11 cellular contexts compared by ENCODE assay signal in the genomic region with DNA sequence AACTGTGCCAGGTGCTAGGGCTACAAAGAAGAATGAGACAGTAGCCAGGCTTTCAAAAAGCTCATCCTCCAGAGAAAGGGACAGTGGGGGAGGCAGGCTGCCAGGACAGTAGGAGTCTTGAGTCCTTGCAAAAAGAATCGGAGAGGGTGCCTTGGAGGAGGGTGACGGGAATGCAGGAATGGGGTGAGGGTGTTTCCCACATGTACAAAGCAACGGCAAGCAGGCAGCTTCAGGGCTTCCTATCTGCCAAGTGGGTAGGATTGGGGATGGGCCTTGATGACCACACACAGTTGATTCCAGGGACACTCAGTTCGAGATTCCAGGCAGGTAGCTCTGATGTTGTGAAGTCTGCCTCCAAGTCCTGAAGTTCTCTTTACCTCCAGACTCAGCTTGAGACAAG. TPM values are rescaled to one million over a fixed set of nuclear protein-coding genes. Genes with fewer than 3 reads are reported as not detected.
DNase-seq lines count a peak whose midpoint lies in the region; ATAC-seq and TF ChIP-seq lines count a peak whose summit lies in the region.
"Had no signal": no experiment of that assay in that cellular context is flagged by ENCODE, and none has a peak within 500 bp of the region (broad histone marks: within the 10 kb centered on the region; RNA-seq: fewer than 3 reads in every experiment).

No MANE protein-coding gene starts in this region.

- H3K9me3 Mint-ChIP-seq in Caco-2 (ENCODE audit: unreplicated experiment) (no peaks in the 10 kb centered on the region), nephron (peaks cover 3% of the 10 kb centered on the region)
- no peaks in the 10 kb centered on the region for H3K9me3 Mint-ChIP-seq in activated naive CD8-positive, alpha-beta T cell (ENCODE audit: low read depth)

- DNase-seq in Caco-2: no peak
- no peak for DNase-seq in NCI-H2227 (lab: John Stamatoyannopoulos, UW; ENCODE audit: unreplicated experiment)
- no peak for DNase-seq in SIG-M5 treated with dmso at 0.1 percent for 504 hours (lab: John Stamatoyannopoulos, UW; ENCODE audit: unreplicated experiment)
- no peak for DNase-seq in NCI-H2029 (lab: John Stamatoyannopoulos, UW)
- DNase-seq: cortex of kidney, DMS 273 treated with DMSO at 0.1 percent for 48 hours, left cardiac atrium had no signal

- H3K4me3 Mint-ChIP-seq in Caco-2 (ENCODE audit: unreplicated experiment) (peak overlapping the region; percentile 25), nephron (peak overlapping the region; percentile 77 to 83 (median 81))
- peak overlapping the region; percentile 87 for H3K4me3 Mint-ChIP-seq in activated naive CD8-positive, alpha-beta T cell

- H3K36me3 ChIP-seq in Caco-2 (ENCODE audit: control insufficient read depth, insufficient read depth, low read length) (no peaks in the 10 kb centered on the region), KOPT-K1 (ENCODE audit: insufficient read depth, low read length) (no peaks in the 10 kb centered on the region)

- H3K36me3 Mint-ChIP-seq in Caco-2 (ENCODE audit: insufficient read depth, unreplicated experiment): no peaks in the 10 kb centered on the region
- H3K36me3 Mint-ChIP-seq in activated naive CD8-positive, alpha-beta T cell: no peaks in the 10 kb centered on the region
- H3K36me3 Mint-ChIP-seq in nephron (ENCODE audit: low read depth): no peaks in the 10 kb centered on the region

- H3K4me1 Mint-ChIP-seq in Caco-2 (ENCODE audit: low read depth, unreplicated experiment) (peaks cover 6% of the 10 kb centered on the region), nephron (peaks cover 9% of the 10 kb centered on the region)
- peaks cover 26% of the 10 kb centered on the region for H3K4me1 Mint-ChIP-seq in activated naive CD8-positive, alpha-beta T cell (ENCODE audit: low read depth)

- no peak for ATAC-seq in HG03565 (IDR thresholded peaks at IDR 0.05; ENCODE audit: unreplicated experiment)

- POLR2A ChIA-PET in Caco-2 (lab: Charles Lee): no interaction called here

- H3K27ac ChIP-seq in KOPT-K1 (ENCODE audit: low read depth, low read length, poor library complexity, severe bottlenecking): peak overlapping the region; percentile 91

- no peak overlapping the region for H3K27ac Mint-ChIP-seq in Caco-2 (ENCODE audit: unreplicated experiment)
- peak overlapping the region; percentile 91 for H3K27ac Mint-ChIP-seq in activated naive CD8-positive, alpha-beta T cell
- H3K27ac Mint-ChIP-seq in nephron: no peak overlapping the region

- intact Hi-C loops in Caco-2 (cut with micrococcal nuclease; ENCODE audit: unreplicated experiment): no loop called here

- H3K27me3 ChIP-seq in Caco-2 (replicated peaks; ENCODE audit: control insufficient read depth, insufficient read depth, low read length): peaks cover 2% of the 10 kb centered on the region

- H3K9me3 ChIP-seq in Caco-2: no peaks in the 10 kb centered on the region
- no peaks in the 10 kb centered on the region for H3K9me3 ChIP-seq in KOPT-K1 (ENCODE audit: insufficient read depth, low read length, poor library complexity, severe bottlenecking)

- H3K4me1 ChIP-seq in Caco-2: peaks cover 5% of the 10 kb centered on the region; the same call in 1 of the 2 replicates

- CTCF ChIA-PET in Caco-2 (lab: Charles Lee): interaction anchor here (1.4 to 1.6 kb wide), 2 partner anchors 63 to 142 kb away, joined by 4 to 9 read pairs; no protein-coding TSS in a partner anchor

- TF ChIP-seq CTCF in Caco-2 (IDR thresholded peaks at IDR 0.05; ENCODE audit: insufficient read depth in 1 of 2, low read depth in 1 of 2, low read length in 1 of 2, severe bottlenecking in 1 of 2, unreplicated experiment in 1 of 2) (no peak), nephron (IDR thresholded peaks at IDR 0.05; ENCODE audit: unreplicated experiment in 3 of 3) (no peak)

- BruUV-seq in Caco-2 (replicated peaks; lab: Mats Ljungman, UMichigan): no TSS peak

- H3K4me3 ChIP-seq in Caco-2 (ENCODE audit: low read depth, low read length): no peak overlapping the region

- H3K27me3 Mint-ChIP-seq in Caco-2 (ENCODE audit: insufficient read depth, unreplicated experiment) (peaks cover 34% of the 10 kb centered on the region), nephron (ENCODE audit: low read depth) (peaks cover 64% of the 10 kb centered on the region)
- H3K27me3 Mint-ChIP-seq in activated naive CD8-positive, alpha-beta T cell: peaks cover 3% of the 10 kb centered on the region

RNA-seq across cellular contexts. Expression of a gene that starts 54.4 kb away (rescaled TPM):
- 2.9 and 4.6 TPM in 2 replicates for total RNA-seq in Caco-2 (2022)

RNA-seq across cellular contexts. Expression of a gene that starts 54.6 kb away (rescaled TPM):
- 15.5 and 17.6 TPM in 2 replicates for total RNA-seq in Caco-2 (2022)

Comparison
In these comparisons a context has a peak if more than half of its experiments do, and no peak if none do; other contexts are left out.
1. H3K4me3 Mint-ChIP-seq: peak in every context shown above with its lines; median percentile 87 in activated naive CD8-positive, alpha-beta T cell; 81 in nephron; 25 in Caco-2.